8 cellular contexts compared by ENCODE assay signal in genomic region chr10:124354411-124355382, GRCh38.
DNase-seq lines count a peak whose midpoint lies in the region; ATAC-seq and TF ChIP-seq lines count a peak whose summit lies in the region.

No MANE protein-coding gene starts in this region.

- H3K4me1 Mint-ChIP-seq in activated T-helper 17 cell treated with anti-CD3 and anti-CD28 coated beads, Interleukin-2, amount 50 U/mL, for 72 hours: peaks cover 6% of the 10 kb centered on the region

- peaks cover 0 to 10% (median 0%) of the 10 kb centered on the region in 9 donors for H3K27me3 ChIP-seq in heart left ventricle

- intact Hi-C loops in heart left ventricle (cut with DNase I): no loop called here

- peaks cover 0 to 11% (median 2%) of the 10 kb centered on the region in 12 donors for H3K4me1 ChIP-seq in heart left ventricle

- H3K4me3 ChIP-seq in heart left ventricle (peak overlapping the region in 11 of 12 donors; percentile 12 to 53 (median 39)), retinal pigment epithelial cell (ENCODE audit: low read length) (peak overlapping the region; percentile 43)

- DNase-seq in DMS53 treated with DMSO at 0.1 percent for 48 hours (lab: John Stamatoyannopoulos, UW; ENCODE audit: unreplicated experiment): peak; percentile 77
- peak; percentile 39 for DNase-seq in HCEC 1CT
- peak; percentile 3 for DNase-seq in NCI-H526 treated with DMSO at 0.1 percent for 48 hours (lab: John Stamatoyannopoulos, UW)
- DNase-seq in heart left ventricle: peak; percentile 37 to 79 (median 62)
- DNase-seq in retinal pigment epithelial cell (ENCODE audit: low read depth): no peak

- no peak for TF ChIP-seq POLR2A in heart left ventricle (IDR thresholded peaks at IDR 0.05)

- no peaks in the 10 kb centered on the region for H3K36me3 ChIP-seq in heart left ventricle

- H3K27me3 Mint-ChIP-seq in activated T-helper 17 cell treated with anti-CD3 and anti-CD28 coated beads, Interleukin-2, amount 50 U/mL, for 72 hours: peaks cover 12% of the 10 kb centered on the region

- ATAC-seq in activated T-helper 17 cell treated with anti-CD3 and anti-CD28 coated beads, Interleukin-2, amount 50 U/mL, for 72 hours (replicated peaks): peak; percentile 88
- ATAC-seq in heart left ventricle (peak in 3 of 4 donors; percentile 80 to 92 (median 90)), HG03378 (IDR thresholded peaks at IDR 0.05; ENCODE audit: unreplicated experiment) (no peak), HG03469 (IDR thresholded peaks at IDR 0.05; ENCODE audit: unreplicated experiment) (no peak)

- H3K9me3 Mint-ChIP-seq in activated T-helper 17 cell treated with anti-CD3 and anti-CD28 coated beads, Interleukin-2, amount 50 U/mL, for 72 hours: no peaks in the 10 kb centered on the region

- H3K27ac ChIP-seq in heart left ventricle: peak overlapping the region in 2 of 12 donors; percentile 28 to 55

- peaks cover 0 to 14% (median 6%) of the 10 kb centered on the region in 12 donors for H3K9me3 ChIP-seq in heart left ventricle

- WGBS in heart left ventricle, 4 donors: 15 to 18% (median 17%) methylated on average over 29 of the region's 29 CpGs

- peak in 1 of 12 donors; percentile 8 for TF ChIP-seq CTCF in heart left ventricle (IDR thresholded peaks at IDR 0.05)
- no peak for TF ChIP-seq CTCF in retinal pigment epithelial cell (conservative IDR thresholded peaks at IDR 0.05; ENCODE audit: low read depth, low read length)

- peak overlapping the region; percentile 85 for H3K4me3 Mint-ChIP-seq in activated T-helper 17 cell treated with anti-CD3 and anti-CD28 coated beads, Interleukin-2, amount 50 U/mL, for 72 hours

- H3K36me3 Mint-ChIP-seq in activated T-helper 17 cell treated with anti-CD3 and anti-CD28 coated beads, Interleukin-2, amount 50 U/mL, for 72 hours (ENCODE audit: low read depth): no peaks in the 10 kb centered on the region

- H3K27ac Mint-ChIP-seq in activated T-helper 17 cell treated with anti-CD3 and anti-CD28 coated beads, Interleukin-2, amount 50 U/mL, for 72 hours: peak overlapping the region; percentile 75

Comparison
In these comparisons a context has a peak if more than half of its experiments do, and no peak if none do; other contexts are left out.
1. ATAC-seq: peak in activated T-helper 17 cell treated with anti-CD3 and anti-CD28 coated beads, Interleukin-2, amount 50 U/mL, for 72 hours (single experiment) and heart left ventricle (3 of 4); none in HG03378 (single experiment) and HG03469 (single experiment).